ENCODE assay signal across 1 cellular context in genomic region chr18:77131652-77132368, GRCh38.
A peak's percentile ranks its signal among the peaks of the same experiment; 100 is the strongest.
TF ChIP-seq lines count a peak whose summit lies in the region.

No MANE protein-coding gene starts in this region.

TF ChIP-seq in HEK293, 187 proteins besides CTCF, POLR2A, EP300 and RAD21 (continued from another document):
- 0 out of 2 replicates have a peak, but pooled peaks have one; percentile 20 for TF ChIP-seq KLF17 (tag by site-specific recombination; IDR thresholded peaks at IDR 0.05)
- 0 out of 2 replicates have a peak, but pooled peaks have one; percentile 22 for TF ChIP-seq KLF7 (tag by site-specific recombination; IDR thresholded peaks at IDR 0.05; ENCODE audit: borderline replicate concordance)
- TF ChIP-seq ZXDB (tag by site-specific recombination; IDR thresholded peaks at IDR 0.05), result peak; percentile 69
- peak; percentile 48; the same call in 1 of the 2 replicates for TF ChIP-seq SP3 (tag by site-specific recombination; IDR thresholded peaks at IDR 0.05)
- no peak for TF ChIP-seq ZNF792 (tag by site-specific recombination; IDR thresholded peaks at IDR 0.05)
- 0 out of 2 replicates have a peak, but pooled peaks have one; percentile 4 for TF ChIP-seq ZBTB11 (tag by site-specific recombination; conservative IDR thresholded peaks at IDR 0.05; ENCODE audit: low read depth)
- TF ChIP-seq FEZF1 (tag by site-specific recombination; IDR thresholded peaks at IDR 0.05), result no peak
- no peak for TF ChIP-seq PRDM6 (tag by site-specific recombination; IDR thresholded peaks at IDR 0.05)
- 0 out of 2 replicates have a peak, but pooled peaks have one; percentile 62 for TF ChIP-seq ZNF501 (tag by site-specific recombination; IDR thresholded peaks at IDR 0.05)
- peak; percentile 5; the same call in 1 of the 2 replicates for TF ChIP-seq ZFHX2 (tag by site-specific recombination; conservative IDR thresholded peaks at IDR 0.05)
